1 cellular context compared by ENCODE assay signal in the genomic region with DNA sequence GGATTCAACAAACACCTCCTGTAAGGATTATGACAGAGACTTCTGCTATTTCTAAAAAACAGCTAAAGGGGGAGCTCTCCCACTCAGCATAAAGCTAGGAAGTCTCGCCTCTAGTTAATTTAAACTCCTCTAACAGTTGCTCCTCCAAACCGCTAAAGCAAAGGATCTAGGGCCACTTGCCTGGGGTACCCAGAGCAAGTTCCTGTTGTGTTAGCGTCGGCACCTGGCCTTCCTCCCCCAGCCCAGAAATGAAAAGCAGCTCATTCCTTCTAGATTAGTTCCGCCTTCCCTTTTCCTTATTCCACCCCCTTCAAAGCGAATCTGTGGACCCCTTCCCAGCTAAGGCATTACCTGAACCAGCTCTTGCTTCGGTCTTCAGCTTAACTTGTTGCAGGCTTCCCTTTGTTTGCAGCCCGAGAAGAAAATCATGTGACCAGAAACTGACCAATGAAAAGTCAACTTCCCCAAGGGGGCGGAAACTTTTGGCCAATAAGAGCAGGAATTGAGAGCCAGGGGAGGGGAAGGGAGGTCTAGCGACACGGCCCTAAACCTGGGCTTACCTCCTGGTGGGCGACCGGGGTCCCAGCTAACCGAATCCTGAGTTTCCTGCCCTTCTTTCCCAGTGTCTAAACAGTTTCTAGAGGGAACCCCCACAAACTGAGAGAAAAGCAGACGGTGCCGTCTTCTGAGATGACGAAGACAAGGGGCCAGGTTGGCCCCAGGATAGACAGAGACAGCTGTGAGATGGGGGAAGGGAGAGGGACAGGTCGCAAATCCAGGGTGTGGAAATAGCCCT.
TF ChIP-seq lines count a peak whose summit lies in the region.

A gene with protein sequence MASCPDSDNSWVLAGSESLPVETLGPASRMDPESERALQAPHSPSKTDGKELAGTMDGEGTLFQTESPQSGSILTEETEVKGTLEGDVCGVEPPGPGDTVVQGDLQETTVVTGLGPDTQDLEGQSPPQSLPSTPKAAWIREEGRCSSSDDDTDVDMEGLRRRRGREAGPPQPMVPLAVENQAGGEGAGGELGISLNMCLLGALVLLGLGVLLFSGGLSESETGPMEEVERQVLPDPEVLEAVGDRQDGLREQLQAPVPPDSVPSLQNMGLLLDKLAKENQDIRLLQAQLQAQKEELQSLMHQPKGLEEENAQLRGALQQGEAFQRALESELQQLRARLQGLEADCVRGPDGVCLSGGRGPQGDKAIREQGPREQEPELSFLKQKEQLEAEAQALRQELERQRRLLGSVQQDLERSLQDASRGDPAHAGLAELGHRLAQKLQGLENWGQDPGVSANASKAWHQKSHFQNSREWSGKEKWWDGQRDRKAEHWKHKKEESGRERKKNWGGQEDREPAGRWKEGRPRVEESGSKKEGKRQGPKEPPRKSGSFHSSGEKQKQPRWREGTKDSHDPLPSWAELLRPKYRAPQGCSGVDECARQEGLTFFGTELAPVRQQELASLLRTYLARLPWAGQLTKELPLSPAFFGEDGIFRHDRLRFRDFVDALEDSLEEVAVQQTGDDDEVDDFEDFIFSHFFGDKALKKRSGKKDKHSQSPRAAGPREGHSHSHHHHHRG (minus strand): TSS at position 382 of the 796 bp plus-strand sequence. CDS start 2,378 bp downstream, outside the sequence.

TF ChIP-seq in H1, 55 proteins besides CTCF, POLR2A, EP300 and RAD21:
- TF ChIP-seq EGR1 (IDR thresholded peaks at IDR 0.05; ENCODE audit: borderline replicate concordance, low read depth, low read length) (no peak), TAF1 (IDR thresholded peaks at IDR 0.05; ENCODE audit: low read depth, low read length) (peak; percentile 65), SIRT6 (IDR thresholded peaks at IDR 0.05; ENCODE audit: low read length) (no peak), SP4 (IDR thresholded peaks at IDR 0.05; ENCODE audit: low read length) (peak; percentile 88; the same call in 1 of the 2 replicates), SAP30 (IDR thresholded peaks at IDR 0.05; ENCODE audit: insufficient read depth, insufficient replicate concordance, low read length) (peak; percentile 17), FOSL1 (IDR thresholded peaks at IDR 0.05; ENCODE audit: insufficient read depth, low read depth, low read length) (no peak), POLR2AphosphoS5 (IDR thresholded peaks at IDR 0.05; ENCODE audit: low read depth, low read length) (no peak; the same call in 1 of the 2 replicates), JUN (IDR thresholded peaks at IDR 0.05; ENCODE audit: low read depth, low read length) (no peak), SIN3A (conservative IDR thresholded peaks at IDR 0.05 in 1 of 2, IDR thresholded peaks at IDR 0.05 in 1 of 2; ENCODE audit: low read depth in 1 of 2, low read length in 2 of 2) (peak in 1 of 2 experiments; percentile 36; a peak in 1 of 4 replicates), CHD2 (IDR thresholded peaks at IDR 0.05; ENCODE audit: low read length) (peak; percentile 15; the same call in 1 of the 2 replicates), TBP (IDR thresholded peaks at IDR 0.05; ENCODE audit: low read depth, low read length) (peak; percentile 65; the same call in 1 of the 2 replicates), CREB1 (IDR thresholded peaks at IDR 0.05) (no peak), SP2 (IDR thresholded peaks at IDR 0.05; ENCODE audit: low read length) (peak; percentile 28; the same call in 1 of the 2 replicates), PHF8 (conservative IDR thresholded peaks at IDR 0.05; ENCODE audit: low read depth, low read length) (peak; percentile 33; the same call in 1 of the 2 replicates), SP1 (IDR thresholded peaks at IDR 0.05; ENCODE audit: low read depth, low read length) (peak; percentile 87), KDM4A (IDR thresholded peaks at IDR 0.05; ENCODE audit: low read depth, low read length, severe bottlenecking) (peak; percentile 52), SUZ12 (IDR thresholded peaks at IDR 0.05; ENCODE audit: low read length) (no peak)
- TF ChIP-seq, protein P1, sequence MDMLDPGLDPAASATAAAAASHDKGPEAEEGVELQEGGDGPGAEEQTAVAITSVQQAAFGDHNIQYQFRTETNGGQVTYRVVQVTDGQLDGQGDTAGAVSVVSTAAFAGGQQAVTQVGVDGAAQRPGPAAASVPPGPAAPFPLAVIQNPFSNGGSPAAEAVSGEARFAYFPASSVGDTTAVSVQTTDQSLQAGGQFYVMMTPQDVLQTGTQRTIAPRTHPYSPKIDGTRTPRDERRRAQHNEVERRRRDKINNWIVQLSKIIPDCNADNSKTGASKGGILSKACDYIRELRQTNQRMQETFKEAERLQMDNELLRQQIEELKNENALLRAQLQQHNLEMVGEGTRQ (IDR thresholded peaks at IDR 0.05; ENCODE audit: low read length): peak; percentile 74
- TF ChIP-seq, protein P2, sequence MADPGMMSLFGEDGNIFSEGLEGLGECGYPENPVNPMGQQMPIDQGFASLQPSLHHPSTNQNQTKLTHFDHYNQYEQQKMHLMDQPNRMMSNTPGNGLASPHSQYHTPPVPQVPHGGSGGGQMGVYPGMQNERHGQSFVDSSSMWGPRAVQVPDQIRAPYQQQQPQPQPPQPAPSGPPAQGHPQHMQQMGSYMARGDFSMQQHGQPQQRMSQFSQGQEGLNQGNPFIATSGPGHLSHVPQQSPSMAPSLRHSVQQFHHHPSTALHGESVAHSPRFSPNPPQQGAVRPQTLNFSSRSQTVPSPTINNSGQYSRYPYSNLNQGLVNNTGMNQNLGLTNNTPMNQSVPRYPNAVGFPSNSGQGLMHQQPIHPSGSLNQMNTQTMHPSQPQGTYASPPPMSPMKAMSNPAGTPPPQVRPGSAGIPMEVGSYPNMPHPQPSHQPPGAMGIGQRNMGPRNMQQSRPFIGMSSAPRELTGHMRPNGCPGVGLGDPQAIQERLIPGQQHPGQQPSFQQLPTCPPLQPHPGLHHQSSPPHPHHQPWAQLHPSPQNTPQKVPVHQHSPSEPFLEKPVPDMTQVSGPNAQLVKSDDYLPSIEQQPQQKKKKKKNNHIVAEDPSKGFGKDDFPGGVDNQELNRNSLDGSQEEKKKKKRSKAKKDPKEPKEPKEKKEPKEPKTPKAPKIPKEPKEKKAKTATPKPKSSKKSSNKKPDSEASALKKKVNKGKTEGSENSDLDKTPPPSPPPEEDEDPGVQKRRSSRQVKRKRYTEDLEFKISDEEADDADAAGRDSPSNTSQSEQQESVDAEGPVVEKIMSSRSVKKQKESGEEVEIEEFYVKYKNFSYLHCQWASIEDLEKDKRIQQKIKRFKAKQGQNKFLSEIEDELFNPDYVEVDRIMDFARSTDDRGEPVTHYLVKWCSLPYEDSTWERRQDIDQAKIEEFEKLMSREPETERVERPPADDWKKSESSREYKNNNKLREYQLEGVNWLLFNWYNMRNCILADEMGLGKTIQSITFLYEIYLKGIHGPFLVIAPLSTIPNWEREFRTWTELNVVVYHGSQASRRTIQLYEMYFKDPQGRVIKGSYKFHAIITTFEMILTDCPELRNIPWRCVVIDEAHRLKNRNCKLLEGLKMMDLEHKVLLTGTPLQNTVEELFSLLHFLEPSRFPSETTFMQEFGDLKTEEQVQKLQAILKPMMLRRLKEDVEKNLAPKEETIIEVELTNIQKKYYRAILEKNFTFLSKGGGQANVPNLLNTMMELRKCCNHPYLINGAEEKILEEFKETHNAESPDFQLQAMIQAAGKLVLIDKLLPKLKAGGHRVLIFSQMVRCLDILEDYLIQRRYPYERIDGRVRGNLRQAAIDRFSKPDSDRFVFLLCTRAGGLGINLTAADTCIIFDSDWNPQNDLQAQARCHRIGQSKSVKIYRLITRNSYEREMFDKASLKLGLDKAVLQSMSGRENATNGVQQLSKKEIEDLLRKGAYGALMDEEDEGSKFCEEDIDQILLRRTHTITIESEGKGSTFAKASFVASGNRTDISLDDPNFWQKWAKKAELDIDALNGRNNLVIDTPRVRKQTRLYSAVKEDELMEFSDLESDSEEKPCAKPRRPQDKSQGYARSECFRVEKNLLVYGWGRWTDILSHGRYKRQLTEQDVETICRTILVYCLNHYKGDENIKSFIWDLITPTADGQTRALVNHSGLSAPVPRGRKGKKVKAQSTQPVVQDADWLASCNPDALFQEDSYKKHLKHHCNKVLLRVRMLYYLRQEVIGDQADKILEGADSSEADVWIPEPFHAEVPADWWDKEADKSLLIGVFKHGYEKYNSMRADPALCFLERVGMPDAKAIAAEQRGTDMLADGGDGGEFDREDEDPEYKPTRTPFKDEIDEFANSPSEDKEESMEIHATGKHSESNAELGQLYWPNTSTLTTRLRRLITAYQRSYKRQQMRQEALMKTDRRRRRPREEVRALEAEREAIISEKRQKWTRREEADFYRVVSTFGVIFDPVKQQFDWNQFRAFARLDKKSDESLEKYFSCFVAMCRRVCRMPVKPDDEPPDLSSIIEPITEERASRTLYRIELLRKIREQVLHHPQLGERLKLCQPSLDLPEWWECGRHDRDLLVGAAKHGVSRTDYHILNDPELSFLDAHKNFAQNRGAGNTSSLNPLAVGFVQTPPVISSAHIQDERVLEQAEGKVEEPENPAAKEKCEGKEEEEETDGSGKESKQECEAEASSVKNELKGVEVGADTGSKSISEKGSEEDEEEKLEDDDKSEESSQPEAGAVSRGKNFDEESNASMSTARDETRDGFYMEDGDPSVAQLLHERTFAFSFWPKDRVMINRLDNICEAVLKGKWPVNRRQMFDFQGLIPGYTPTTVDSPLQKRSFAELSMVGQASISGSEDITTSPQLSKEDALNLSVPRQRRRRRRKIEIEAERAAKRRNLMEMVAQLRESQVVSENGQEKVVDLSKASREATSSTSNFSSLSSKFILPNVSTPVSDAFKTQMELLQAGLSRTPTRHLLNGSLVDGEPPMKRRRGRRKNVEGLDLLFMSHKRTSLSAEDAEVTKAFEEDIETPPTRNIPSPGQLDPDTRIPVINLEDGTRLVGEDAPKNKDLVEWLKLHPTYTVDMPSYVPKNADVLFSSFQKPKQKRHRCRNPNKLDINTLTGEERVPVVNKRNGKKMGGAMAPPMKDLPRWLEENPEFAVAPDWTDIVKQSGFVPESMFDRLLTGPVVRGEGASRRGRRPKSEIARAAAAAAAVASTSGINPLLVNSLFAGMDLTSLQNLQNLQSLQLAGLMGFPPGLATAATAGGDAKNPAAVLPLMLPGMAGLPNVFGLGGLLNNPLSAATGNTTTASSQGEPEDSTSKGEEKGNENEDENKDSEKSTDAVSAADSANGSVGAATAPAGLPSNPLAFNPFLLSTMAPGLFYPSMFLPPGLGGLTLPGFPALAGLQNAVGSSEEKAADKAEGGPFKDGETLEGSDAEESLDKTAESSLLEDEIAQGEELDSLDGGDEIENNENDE (IDR thresholded peaks at IDR 0.05; ENCODE audit: insufficient replicate concordance, low read length): no peak
TF ChIP-seq in H1: peak in this region for 11.
